In genomic region chr16:26969589-26970217, GRCh38 we compare ENCODE assay signal across 11 cellular contexts.
"Had no signal": no experiment of that assay in that cellular context is flagged by ENCODE, and none has a peak within 500 bp of the region (broad histone marks: within the 10 kb centered on the region; RNA-seq: fewer than 3 reads in every experiment).

No MANE protein-coding gene starts in this region.

- FAIRE-seq: H1, H54 had no signal

- H3K4me2 ChIP-seq: GM23338 had no signal

- DNase-seq: GM23248, GOT3, H7, H9, HCEC 1CT, HFFc6 had no signal

- H3K27ac ChIP-seq: GM23248 had no signal

- H3K36me3 ChIP-seq: HAP-1 had no signal

- H3K9me3 ChIP-seq: HAP-1 had no signal

- H3K4me3 ChIP-seq: GM23248, GM23338, HAP-1 had no signal

- H2AFZ ChIP-seq: GM23248, GM23338 had no signal

- H3K9ac ChIP-seq: GM23248 had no signal

- H3K4me1 ChIP-seq: HAP-1 had no signal

- ATAC-seq: GM23338, HCT116 had no signal
